ENCODE assay signal across 9 cellular contexts in the genomic region with DNA sequence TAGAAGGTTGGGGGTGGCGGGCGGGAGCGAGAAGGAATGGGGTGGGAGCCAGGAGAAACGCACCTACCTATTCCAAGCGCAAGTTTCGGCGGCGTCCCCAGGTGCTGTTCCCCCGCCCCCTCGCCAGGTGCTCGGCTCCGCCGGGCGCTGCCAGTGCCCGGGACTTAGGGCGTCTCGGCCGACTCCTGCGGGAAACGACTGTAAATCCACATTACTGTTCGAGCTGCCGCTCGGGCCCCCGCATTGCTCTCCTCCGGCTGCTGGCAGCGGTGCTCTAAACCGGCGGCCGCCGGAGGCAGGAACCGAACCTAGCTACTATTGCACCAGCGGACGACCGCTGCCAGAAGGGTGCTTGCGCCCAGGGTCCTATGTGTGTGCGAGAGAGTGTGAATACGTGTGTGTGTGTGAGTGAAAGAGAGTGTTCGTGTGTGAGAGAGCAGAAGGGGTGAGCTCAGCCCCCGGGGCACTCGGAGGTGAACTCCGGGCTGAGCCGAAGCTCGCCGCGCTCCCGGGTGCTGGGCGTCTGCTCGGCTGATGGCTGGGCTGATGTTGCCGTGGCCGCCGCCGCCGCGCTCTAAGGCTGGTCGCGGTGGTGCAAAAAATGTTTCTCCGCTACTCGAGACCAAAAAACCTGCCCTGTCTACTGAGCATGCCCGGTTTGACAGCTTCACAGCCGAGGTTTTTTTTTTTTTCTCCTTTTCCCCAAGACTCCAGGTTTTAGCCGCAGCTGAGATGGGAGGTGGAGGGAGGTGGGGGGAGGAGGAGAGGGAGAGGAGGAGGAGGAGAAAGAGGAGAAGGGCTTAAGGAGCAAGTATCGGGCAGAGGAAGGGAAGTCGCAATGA.
DNase-seq lines count a peak whose midpoint lies in the region; ATAC-seq and TF ChIP-seq lines count a peak whose summit lies in the region.
"Had no signal": no experiment of that assay in that cellular context is flagged by ENCODE, and none has a peak within 500 bp of the region (broad histone marks: within the 10 kb centered on the region; RNA-seq: fewer than 3 reads in every experiment).

No MANE protein-coding gene starts in this region.

- H3K4me3 Mint-ChIP-seq in activated CD4-positive, alpha-beta T cell treated with anti-CD3 and anti-CD28 coated beads, Interleukin-2, amount 10 ng/mL, durations not matched to agents 24 days and 14 days: peak overlapping the region; percentile 67
- H3K4me3 Mint-ChIP-seq in WTC11 (peak overlapping the region; percentile 92), HFFc6 (no peak overlapping the region)

- H3K36me3 ChIP-seq in parathyroid adenoma (ENCODE audit: control insufficient read depth, insufficient read depth, low read length): no peaks in the 10 kb centered on the region
- H3K36me3 ChIP-seq: SJSA1 had no signal

- H3K27ac ChIP-seq in parathyroid adenoma: peak overlapping the region; percentile 88
- H3K27ac ChIP-seq: SJSA1 had no signal

- peaks cover 18% of the 10 kb centered on the region for H3K4me1 Mint-ChIP-seq in activated CD4-positive, alpha-beta T cell treated with anti-CD3 and anti-CD28 coated beads, Interleukin-2, amount 10 ng/mL, durations not matched to agents 24 days and 14 days
- H3K4me1 Mint-ChIP-seq in WTC11 (peaks cover 20% of the 10 kb centered on the region), HFFc6 (ENCODE audit: low read depth) (no peaks in the 10 kb centered on the region)

- no peaks in the 10 kb centered on the region for H3K9me3 ChIP-seq in parathyroid adenoma (ENCODE audit: control insufficient read depth, low read length)
- H3K9me3 ChIP-seq: SJSA1 had no signal

- H3K27me3 Mint-ChIP-seq in activated CD4-positive, alpha-beta T cell treated with anti-CD3 and anti-CD28 coated beads, Interleukin-2, amount 10 ng/mL, durations not matched to agents 24 days and 14 days: peaks cover 43% of the 10 kb centered on the region
- H3K27me3 Mint-ChIP-seq in WTC11 (ENCODE audit: low read depth) (peaks cover 23% of the 10 kb centered on the region), HFFc6 (ENCODE audit: insufficient read depth) (peaks cover 4% of the 10 kb centered on the region)

- CTCF ChIA-PET in WTC11 (lab: Charles Lee): interaction anchor here (0.9 to 2.0 kb wide), 2 partner anchors 71 to 73 kb away, joined by 5 to 6 read pairs; no protein-coding TSS in a partner anchor

- no peak for TF ChIP-seq CTCF in WTC11 (IDR thresholded peaks at IDR 0.05)
- no peak for TF ChIP-seq CTCF in parathyroid adenoma (IDR thresholded peaks at IDR 0.05)
- no peak for TF ChIP-seq CTCF in HFFc6 (IDR thresholded peaks at IDR 0.05)

- H3K4me3 ChIP-seq in parathyroid adenoma (ENCODE audit: low read depth, low read length): peak overlapping the region; percentile 60
- H3K4me3 ChIP-seq: SJSA1 had no signal

- peak overlapping the region; percentile 76 for H3K4me2 ChIP-seq in parathyroid adenoma (ENCODE audit: low read length)

- intact Hi-C loops in activated CD4-positive, alpha-beta T cell treated with anti-CD3 and anti-CD28 coated beads, Interleukin-2, amount 10 ng/mL, durations not matched to agents 24 days and 14 days (cut with micrococcal nuclease): loop anchor here (10.0 kb wide), 1 partner anchor 91 kb away; no protein-coding TSS in a partner anchor
- intact Hi-C loops in head of caudate nucleus (cut with DNase I): no loop called here

- H2AFZ ChIP-seq in parathyroid adenoma: peak overlapping the region; percentile 82

- POLR2A ChIA-PET in WTC11 (lab: Charles Lee): interaction anchor here (1.2 kb wide), 1 partner anchor 178 kb away, joined by 8 read pairs; no protein-coding TSS in a partner anchor

- DNase-seq in activated CD4-positive, alpha-beta T cell treated with anti-CD3 and anti-CD28 coated beads, Interleukin-2, amount 10 ng/mL, durations not matched to agents 24 days and 14 days: peak; percentile 61
- DNase-seq in activated CD4-positive, alpha-beta T cell treated with anti-CD3 and anti-CD28 coated beads, Interleukin-2, amount 50 U/mL, for 1 hour: no peak
- peak; percentile 46 for DNase-seq in WTC11 (ENCODE audit: low spot score)
- peak in 39 of 42 donors; percentile 4 to 69 (median 43) for DNase-seq in head of caudate nucleus
- no peak for DNase-seq in NCI-H128 (lab: John Stamatoyannopoulos, UW; ENCODE audit: unreplicated experiment)
- DNase-seq in HFFc6: no peak

- ATAC-seq in WTC11 (peak; percentile 17), GM21381 (IDR thresholded peaks at IDR 0.05; ENCODE audit: unreplicated experiment) (no peak)

- H3K4me1 ChIP-seq in parathyroid adenoma: no peaks in the 10 kb centered on the region
- H3K4me1 ChIP-seq: SJSA1 had no signal

- no peak overlapping the region for H3K27ac Mint-ChIP-seq in activated CD4-positive, alpha-beta T cell treated with anti-CD3 and anti-CD28 coated beads, Interleukin-2, amount 10 ng/mL, durations not matched to agents 24 days and 14 days
- H3K27ac Mint-ChIP-seq in WTC11 (peak overlapping the region; percentile 92), HFFc6 (no peak overlapping the region)

- no peaks in the 10 kb centered on the region for H3K9me3 Mint-ChIP-seq in activated CD4-positive, alpha-beta T cell treated with anti-CD3 and anti-CD28 coated beads, Interleukin-2, amount 10 ng/mL, durations not matched to agents 24 days and 14 days
- H3K9me3 Mint-ChIP-seq in WTC11 (peaks cover 3% of the 10 kb centered on the region; the same call in 1 of the 2 replicates), HFFc6 (no peaks in the 10 kb centered on the region)

- no peaks in the 10 kb centered on the region for H3K79me2 ChIP-seq in parathyroid adenoma

- H3K36me3 Mint-ChIP-seq in activated CD4-positive, alpha-beta T cell treated with anti-CD3 and anti-CD28 coated beads, Interleukin-2, amount 10 ng/mL, durations not matched to agents 24 days and 14 days (ENCODE audit: low read depth): no peaks in the 10 kb centered on the region
- H3K36me3 Mint-ChIP-seq in WTC11 (no peaks in the 10 kb centered on the region), HFFc6 (ENCODE audit: low read depth) (no peaks in the 10 kb centered on the region)

- no peaks in the 10 kb centered on the region for H3K27me3 ChIP-seq in parathyroid adenoma (ENCODE audit: control insufficient read depth, insufficient read depth, low read length)

- no peak overlapping the region for H3K9ac ChIP-seq in parathyroid adenoma

TF ChIP-seq in WTC11, 78 proteins besides CTCF, POLR2A, EP300 and RAD21:
- TF ChIP-seq, protein P1, sequence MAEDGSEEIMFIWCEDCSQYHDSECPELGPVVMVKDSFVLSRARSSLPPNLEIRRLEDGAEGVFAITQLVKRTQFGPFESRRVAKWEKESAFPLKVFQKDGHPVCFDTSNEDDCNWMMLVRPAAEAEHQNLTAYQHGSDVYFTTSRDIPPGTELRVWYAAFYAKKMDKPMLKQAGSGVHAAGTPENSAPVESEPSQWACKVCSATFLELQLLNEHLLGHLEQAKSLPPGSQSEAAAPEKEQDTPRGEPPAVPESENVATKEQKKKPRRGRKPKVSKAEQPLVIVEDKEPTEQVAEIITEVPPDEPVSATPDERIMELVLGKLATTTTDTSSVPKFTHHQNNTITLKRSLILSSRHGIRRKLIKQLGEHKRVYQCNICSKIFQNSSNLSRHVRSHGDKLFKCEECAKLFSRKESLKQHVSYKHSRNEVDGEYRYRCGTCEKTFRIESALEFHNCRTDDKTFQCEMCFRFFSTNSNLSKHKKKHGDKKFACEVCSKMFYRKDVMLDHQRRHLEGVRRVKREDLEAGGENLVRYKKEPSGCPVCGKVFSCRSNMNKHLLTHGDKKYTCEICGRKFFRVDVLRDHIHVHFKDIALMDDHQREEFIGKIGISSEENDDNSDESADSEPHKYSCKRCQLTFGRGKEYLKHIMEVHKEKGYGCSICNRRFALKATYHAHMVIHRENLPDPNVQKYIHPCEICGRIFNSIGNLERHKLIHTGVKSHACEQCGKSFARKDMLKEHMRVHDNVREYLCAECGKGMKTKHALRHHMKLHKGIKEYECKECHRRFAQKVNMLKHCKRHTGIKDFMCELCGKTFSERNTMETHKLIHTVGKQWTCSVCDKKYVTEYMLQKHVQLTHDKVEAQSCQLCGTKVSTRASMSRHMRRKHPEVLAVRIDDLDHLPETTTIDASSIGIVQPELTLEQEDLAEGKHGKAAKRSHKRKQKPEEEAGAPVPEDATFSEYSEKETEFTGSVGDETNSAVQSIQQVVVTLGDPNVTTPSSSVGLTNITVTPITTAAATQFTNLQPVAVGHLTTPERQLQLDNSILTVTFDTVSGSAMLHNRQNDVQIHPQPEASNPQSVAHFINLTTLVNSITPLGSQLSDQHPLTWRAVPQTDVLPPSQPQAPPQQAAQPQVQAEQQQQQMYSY (CRISPR knock-in tag; IDR thresholded peaks at IDR 0.05): peak; percentile 88
- 0 out of 2 replicates have a peak, but pooled peaks have one; percentile 51 for TF ChIP-seq ZNF121 (CRISPR knock-in tag; IDR thresholded peaks at IDR 0.05)
- TF ChIP-seq GABPB1 (CRISPR knock-in tag; IDR thresholded peaks at IDR 0.05): no peak
- TF ChIP-seq, protein P2, sequence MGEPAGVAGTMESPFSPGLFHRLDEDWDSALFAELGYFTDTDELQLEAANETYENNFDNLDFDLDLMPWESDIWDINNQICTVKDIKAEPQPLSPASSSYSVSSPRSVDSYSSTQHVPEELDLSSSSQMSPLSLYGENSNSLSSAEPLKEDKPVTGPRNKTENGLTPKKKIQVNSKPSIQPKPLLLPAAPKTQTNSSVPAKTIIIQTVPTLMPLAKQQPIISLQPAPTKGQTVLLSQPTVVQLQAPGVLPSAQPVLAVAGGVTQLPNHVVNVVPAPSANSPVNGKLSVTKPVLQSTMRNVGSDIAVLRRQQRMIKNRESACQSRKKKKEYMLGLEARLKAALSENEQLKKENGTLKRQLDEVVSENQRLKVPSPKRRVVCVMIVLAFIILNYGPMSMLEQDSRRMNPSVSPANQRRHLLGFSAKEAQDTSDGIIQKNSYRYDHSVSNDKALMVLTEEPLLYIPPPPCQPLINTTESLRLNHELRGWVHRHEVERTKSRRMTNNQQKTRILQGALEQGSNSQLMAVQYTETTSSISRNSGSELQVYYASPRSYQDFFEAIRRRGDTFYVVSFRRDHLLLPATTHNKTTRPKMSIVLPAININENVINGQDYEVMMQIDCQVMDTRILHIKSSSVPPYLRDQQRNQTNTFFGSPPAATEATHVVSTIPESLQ (CRISPR knock-in tag; IDR thresholded peaks at IDR 0.05): no peak

Comparison
In these comparisons a context has a peak if more than half of its experiments do, and no peak if none do; other contexts are left out.
1. DNase-seq: peak in activated CD4-positive, alpha-beta T cell treated with anti-CD3 and anti-CD28 coated beads, Interleukin-2, amount 10 ng/mL, durations not matched to agents 24 days and 14 days (single experiment), WTC11 (single experiment) and head of caudate nucleus (39 of 42); none in activated CD4-positive, alpha-beta T cell treated with anti-CD3 and anti-CD28 coated beads, Interleukin-2, amount 50 U/mL, for 1 hour (single experiment), NCI-H128 (single experiment) and HFFc6 (single experiment).